In genomic region chr18:50687491-50687890, GRCh38 we compare ENCODE assay signal across 1 cellular context.
TF ChIP-seq lines count a peak whose summit lies in the region.

No MANE protein-coding gene starts in this region.

TF ChIP-seq in H1, 55 proteins besides CTCF, POLR2A, EP300 and RAD21:
- TF ChIP-seq JUND (IDR thresholded peaks at IDR 0.05; ENCODE audit: low read length) (no peak), MAFK (IDR thresholded peaks at IDR 0.05; ENCODE audit: low read depth, low read length) (peak; percentile 24; the same call in 1 of the 2 replicates), HDAC2 (IDR thresholded peaks at IDR 0.05; ENCODE audit: borderline replicate concordance in 1 of 2, low read depth in 2 of 2, low read length in 2 of 2) (no peak)
